In the genomic region with DNA sequence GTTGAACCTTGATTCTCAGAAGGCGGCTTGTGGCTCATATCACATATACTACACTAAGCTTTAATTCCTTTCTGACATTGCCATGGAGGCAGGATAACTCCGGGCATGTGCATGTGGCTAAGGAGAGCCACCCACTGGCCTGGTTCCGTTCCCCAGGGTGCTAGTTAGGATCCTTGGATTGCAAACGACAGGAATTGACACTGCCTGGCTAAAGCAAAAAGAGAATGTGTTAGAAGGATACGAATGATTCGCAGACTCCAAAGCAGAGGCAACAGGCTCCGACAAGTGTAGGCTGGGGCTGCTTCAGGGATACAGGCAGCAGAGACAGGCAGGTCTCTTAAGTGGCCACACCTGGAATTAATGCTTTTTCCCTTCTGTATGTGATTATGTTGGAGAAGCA, we compare ENCODE assay signal across 1 cellular context.
TF ChIP-seq lines count a peak whose summit lies in the region.

No MANE protein-coding gene starts in this region.

TF ChIP-seq in WTC11, 78 proteins besides CTCF, POLR2A, EP300 and RAD21 (continued from another document):
- TF ChIP-seq NFE2L1 (CRISPR knock-in tag; IDR thresholded peaks at IDR 0.05) (no peak), PRRX2 (CRISPR knock-in tag; IDR thresholded peaks at IDR 0.05) (no peak)
- TF ChIP-seq, protein P1, sequence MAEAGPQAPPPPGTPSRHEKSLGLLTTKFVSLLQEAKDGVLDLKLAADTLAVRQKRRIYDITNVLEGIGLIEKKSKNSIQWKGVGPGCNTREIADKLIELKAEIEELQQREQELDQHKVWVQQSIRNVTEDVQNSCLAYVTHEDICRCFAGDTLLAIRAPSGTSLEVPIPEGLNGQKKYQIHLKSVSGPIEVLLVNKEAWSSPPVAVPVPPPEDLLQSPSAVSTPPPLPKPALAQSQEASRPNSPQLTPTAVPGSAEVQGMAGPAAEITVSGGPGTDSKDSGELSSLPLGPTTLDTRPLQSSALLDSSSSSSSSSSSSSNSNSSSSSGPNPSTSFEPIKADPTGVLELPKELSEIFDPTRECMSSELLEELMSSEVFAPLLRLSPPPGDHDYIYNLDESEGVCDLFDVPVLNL (CRISPR knock-in tag; IDR thresholded peaks at IDR 0.05; ENCODE audit: borderline replicate concordance, low read depth), result no peak
- TF ChIP-seq, protein P2, sequence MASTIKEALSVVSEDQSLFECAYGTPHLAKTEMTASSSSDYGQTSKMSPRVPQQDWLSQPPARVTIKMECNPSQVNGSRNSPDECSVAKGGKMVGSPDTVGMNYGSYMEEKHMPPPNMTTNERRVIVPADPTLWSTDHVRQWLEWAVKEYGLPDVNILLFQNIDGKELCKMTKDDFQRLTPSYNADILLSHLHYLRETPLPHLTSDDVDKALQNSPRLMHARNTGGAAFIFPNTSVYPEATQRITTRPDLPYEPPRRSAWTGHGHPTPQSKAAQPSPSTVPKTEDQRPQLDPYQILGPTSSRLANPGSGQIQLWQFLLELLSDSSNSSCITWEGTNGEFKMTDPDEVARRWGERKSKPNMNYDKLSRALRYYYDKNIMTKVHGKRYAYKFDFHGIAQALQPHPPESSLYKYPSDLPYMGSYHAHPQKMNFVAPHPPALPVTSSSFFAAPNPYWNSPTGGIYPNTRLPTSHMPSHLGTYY (CRISPR knock-in tag; IDR thresholded peaks at IDR 0.05), result no peak
